9 cellular contexts compared by ENCODE assay signal in genomic region chr7:28298870-28299484, GRCh38.
DNase-seq lines count a peak whose midpoint lies in the region; ATAC-seq, FAIRE-seq and TF ChIP-seq lines count a peak whose summit lies in the region.
"Had no signal": no experiment of that assay in that cellular context is flagged by ENCODE, and none has a peak within 500 bp of the region (broad histone marks: within the 10 kb centered on the region; RNA-seq: fewer than 3 reads in every experiment).

No MANE protein-coding gene starts in this region.

- H3K4me3 ChIP-seq in Panc1 (ENCODE audit: low read depth in 2 of 2, low read length in 2 of 2), result no peak overlapping the region
- no peak overlapping the region for H3K4me3 ChIP-seq in epithelial cell of esophagus (ENCODE audit: low read length)
- H3K4me3 ChIP-seq in effector memory CD4-positive, alpha-beta T cell (ENCODE audit: insufficient read depth, low read depth, low read length, poor library complexity, severe bottlenecking), result no peak overlapping the region

- H3K9me3 Mint-ChIP-seq in nephron progenitor cell, result no peaks in the 10 kb centered on the region
- H3K9me3 Mint-ChIP-seq in activated T-helper 1 cell treated with anti-CD3 and anti-CD28 coated beads, Interleukin-12 subunit alpha, Interleukin-12 subunit beta, Interleukin-2, Interleukin-4 antibody, amounts not matched to agents 30 ng/mL and 10 ng/mL and 1 ng/mL, durations not matched to agents 14 hours and 24 hours and 36 hours, result no peaks in the 10 kb centered on the region
- H3K9me3 Mint-ChIP-seq: activated naive CD8-positive, alpha-beta T cell treated with anti-CD3 and anti-CD28 coated beads, Interleukin-2, amount 10 ng/mL, durations not matched to agents 7 days and 5 days had no signal

- peak; percentile 61 for DNase-seq in AG08396 (ENCODE audit: low spot score)
- DNase-seq in HTR-8/SVneo (ENCODE audit: insufficient read length, low spot score), result peak; percentile 53
- peak; percentile 28 for DNase-seq in Panc1 (ENCODE audit: low read depth, low spot score)
- DNase-seq in epithelial cell of esophagus (ENCODE audit: low read depth), result peak; percentile 69
- peak; percentile 48 for DNase-seq in nephron progenitor cell
- DNase-seq in activated CD8-positive, alpha-beta memory T cell treated with anti-CD3 and anti-CD28 coated beads, Interleukin-2, amount 50 U/mL, for 4 hours, result no peak
- no peak for DNase-seq in effector memory CD4-positive, alpha-beta T cell
- DNase-seq in activated T-helper 1 cell treated with anti-CD3 and anti-CD28 coated beads, Interleukin-12 subunit alpha, Interleukin-12 subunit beta, Interleukin-2, Interleukin-4 antibody, amounts not matched to agents 30 ng/mL and 10 ng/mL and 1 ng/mL, durations not matched to agents 14 hours and 24 hours and 36 hours (ENCODE audit: low spot score), result no peak
- DNase-seq: activated naive CD8-positive, alpha-beta T cell treated with anti-CD3 and anti-CD28 coated beads, Interleukin-2, amount 10 ng/mL, durations not matched to agents 7 days and 5 days had no signal

- POLR2A ChIA-PET in Panc1 (lab: Charles Lee), result interaction anchor here (0.6 kb wide), 1 partner anchor 112 kb away, joined by 8 read pairs; no protein-coding TSS in a partner anchor

- H3K27me3 ChIP-seq in Panc1 (ENCODE audit: control insufficient read depth, insufficient read depth, low read length), result peaks cover 2% of the 10 kb centered on the region; the same call in 1 of the 2 replicates
- H3K27me3 ChIP-seq in effector memory CD4-positive, alpha-beta T cell (replicated peaks; ENCODE audit: control insufficient read depth, insufficient read depth, low read length, poor library complexity, severe bottlenecking), result no peaks in the 10 kb centered on the region

- intact Hi-C loops in Panc1 (cut with micrococcal nuclease; ENCODE audit: unreplicated experiment), result loop anchor here (5.0 to 10.0 kb wide), 3 partner anchors 88 to 553 kb away; no protein-coding TSS in a partner anchor
- intact Hi-C loops in activated T-helper 1 cell treated with anti-CD3 and anti-CD28 coated beads, Interleukin-12 subunit alpha, Interleukin-12 subunit beta, Interleukin-2, Interleukin-4 antibody, amounts not matched to agents 30 ng/mL and 10 ng/mL and 1 ng/mL, durations not matched to agents 14 hours and 24 hours and 36 hours (cut with micrococcal nuclease), result loop anchor here (5.0 kb wide), 1 partner anchor 328 kb away; no protein-coding TSS in a partner anchor

- no peaks in the 10 kb centered on the region for H3K36me3 Mint-ChIP-seq in nephron progenitor cell (ENCODE audit: low read depth)
- no peaks in the 10 kb centered on the region for H3K36me3 Mint-ChIP-seq in activated T-helper 1 cell treated with anti-CD3 and anti-CD28 coated beads, Interleukin-12 subunit alpha, Interleukin-12 subunit beta, Interleukin-2, Interleukin-4 antibody, amounts not matched to agents 30 ng/mL and 10 ng/mL and 1 ng/mL, durations not matched to agents 14 hours and 24 hours and 36 hours (ENCODE audit: low read depth)
- H3K36me3 Mint-ChIP-seq: activated naive CD8-positive, alpha-beta T cell treated with anti-CD3 and anti-CD28 coated beads, Interleukin-2, amount 10 ng/mL, durations not matched to agents 7 days and 5 days had no signal

- no peak overlapping the region for H3K27ac ChIP-seq in Panc1 (ENCODE audit: low read length)
- no peak overlapping the region for H3K27ac ChIP-seq in effector memory CD4-positive, alpha-beta T cell (ENCODE audit: insufficient read depth, low read length, poor library complexity, severe bottlenecking)

- H3K4me3 Mint-ChIP-seq in nephron progenitor cell, result no peak overlapping the region
- H3K4me3 Mint-ChIP-seq in activated T-helper 1 cell treated with anti-CD3 and anti-CD28 coated beads, Interleukin-12 subunit alpha, Interleukin-12 subunit beta, Interleukin-2, Interleukin-4 antibody, amounts not matched to agents 30 ng/mL and 10 ng/mL and 1 ng/mL, durations not matched to agents 14 hours and 24 hours and 36 hours, result no peak overlapping the region
- H3K4me3 Mint-ChIP-seq: activated naive CD8-positive, alpha-beta T cell treated with anti-CD3 and anti-CD28 coated beads, Interleukin-2, amount 10 ng/mL, durations not matched to agents 7 days and 5 days had no signal

- CTCF ChIA-PET in Panc1 (lab: Charles Lee), result no interaction called here

- peaks cover 6% of the 10 kb centered on the region for H3K4me1 Mint-ChIP-seq in nephron progenitor cell
- H3K4me1 Mint-ChIP-seq in activated T-helper 1 cell treated with anti-CD3 and anti-CD28 coated beads, Interleukin-12 subunit alpha, Interleukin-12 subunit beta, Interleukin-2, Interleukin-4 antibody, amounts not matched to agents 30 ng/mL and 10 ng/mL and 1 ng/mL, durations not matched to agents 14 hours and 24 hours and 36 hours (ENCODE audit: low read depth), result no peaks in the 10 kb centered on the region
- H3K4me1 Mint-ChIP-seq: activated naive CD8-positive, alpha-beta T cell treated with anti-CD3 and anti-CD28 coated beads, Interleukin-2, amount 10 ng/mL, durations not matched to agents 7 days and 5 days had no signal

- H3K27ac Mint-ChIP-seq in nephron progenitor cell, result no peak overlapping the region
- no peak overlapping the region for H3K27ac Mint-ChIP-seq in activated T-helper 1 cell treated with anti-CD3 and anti-CD28 coated beads, Interleukin-12 subunit alpha, Interleukin-12 subunit beta, Interleukin-2, Interleukin-4 antibody, amounts not matched to agents 30 ng/mL and 10 ng/mL and 1 ng/mL, durations not matched to agents 14 hours and 24 hours and 36 hours
- H3K27ac Mint-ChIP-seq: activated naive CD8-positive, alpha-beta T cell treated with anti-CD3 and anti-CD28 coated beads, Interleukin-2, amount 10 ng/mL, durations not matched to agents 7 days and 5 days had no signal

- no peaks in the 10 kb centered on the region for H3K36me3 ChIP-seq in Panc1 (ENCODE audit: control insufficient read depth, insufficient read depth, low read length)
- H3K36me3 ChIP-seq in effector memory CD4-positive, alpha-beta T cell (ENCODE audit: control insufficient read depth, insufficient read depth, low read length), result no peaks in the 10 kb centered on the region

- FAIRE-seq in HTR-8/SVneo (lab: Jason Lieb, UNC), result no peak

- H3K27me3 Mint-ChIP-seq in nephron progenitor cell (ENCODE audit: low read depth, poor library complexity), result no peaks in the 10 kb centered on the region
- peaks cover 17% of the 10 kb centered on the region for H3K27me3 Mint-ChIP-seq in activated T-helper 1 cell treated with anti-CD3 and anti-CD28 coated beads, Interleukin-12 subunit alpha, Interleukin-12 subunit beta, Interleukin-2, Interleukin-4 antibody, amounts not matched to agents 30 ng/mL and 10 ng/mL and 1 ng/mL, durations not matched to agents 14 hours and 24 hours and 36 hours (ENCODE audit: insufficient read depth)

- no TSS peak for BruUV-seq in Panc1 (replicated peaks; lab: Mats Ljungman, UMichigan)

- TF ChIP-seq CTCF in Panc1 (IDR thresholded peaks at IDR 0.05) (peak; percentile 76), epithelial cell of esophagus (IDR thresholded peaks at IDR 0.05; ENCODE audit: insufficient read depth, low read depth, low read length, missing control alignments) (peak; percentile 71), nephron progenitor cell (IDR thresholded peaks at IDR 0.05) (peak; percentile 53)

- H3K9me3 ChIP-seq in Panc1 (ENCODE audit: control insufficient read depth, insufficient read depth, low read depth, low read length), result no peaks in the 10 kb centered on the region
- H3K9me3 ChIP-seq in effector memory CD4-positive, alpha-beta T cell (ENCODE audit: control insufficient read depth, low read length), result no peaks in the 10 kb centered on the region

- H3K4me1 ChIP-seq in Panc1 (ENCODE audit: control insufficient read depth, insufficient read depth, low read length), result no peaks in the 10 kb centered on the region
- H3K4me1 ChIP-seq in effector memory CD4-positive, alpha-beta T cell (ENCODE audit: control insufficient read depth, insufficient read depth, low read length, poor library complexity, severe bottlenecking), result no peaks in the 10 kb centered on the region

- ATAC-seq in Panc1, result peak; percentile 94

- in situ Hi-C loops in Panc1 (cut with HindIII; ENCODE audit: low pct_unique_long_range_greater_than_20kb, low sequenced_read_pairs), result no loop called here

Comparison
In these comparisons a context has a peak if more than half of its experiments do, and no peak if none do; other contexts are left out.
1. DNase-seq: peak in AG08396 (single experiment), HTR-8/SVneo (single experiment), Panc1 (single experiment), epithelial cell of esophagus (single experiment) and nephron progenitor cell (single experiment); none in activated CD8-positive, alpha-beta memory T cell treated with anti-CD3 and anti-CD28 coated beads, Interleukin-2, amount 50 U/mL, for 4 hours (single experiment), effector memory CD4-positive, alpha-beta T cell (0 of 3) and activated T-helper 1 cell treated with anti-CD3 and anti-CD28 coated beads, Interleukin-12 subunit alpha, Interleukin-12 subunit beta, Interleukin-2, Interleukin-4 antibody, amounts not matched to agents 30 ng/mL and 10 ng/mL and 1 ng/mL, durations not matched to agents 14 hours and 24 hours and 36 hours (single experiment).
2. Peak in every context shown above with its lines, with median percentiles within 50 percentile points of each other: CTCF ChIP-seq.